8 cellular contexts compared by ENCODE assay signal in genomic region chr13:98955336-98955735, GRCh38.
"Had no signal": no experiment of that assay in that cellular context is flagged by ENCODE, and none has a peak within 500 bp of the region (broad histone marks: within the 10 kb centered on the region; RNA-seq: fewer than 3 reads in every experiment).

No MANE protein-coding gene starts in this region.

- H3K9me3 Mint-ChIP-seq: IgD-negative memory B cell had no signal

- H3K4me3 Mint-ChIP-seq: IgD-negative memory B cell had no signal

- ATAC-seq: HepG2, K562 had no signal

- DNase-seq: IMR-90, KBM-7, KG1 had no signal

- H3K4me3 ChIP-seq: K562 had no signal

- H3K27ac ChIP-seq: HL-60 had no signal

- H3K27me3 Mint-ChIP-seq: IgD-negative memory B cell had no signal

- FAIRE-seq: HepG2, HTR-8/SVneo, K562 had no signal

- H3K27ac Mint-ChIP-seq: IgD-negative memory B cell had no signal

- H3K4me1 Mint-ChIP-seq: IgD-negative memory B cell had no signal
